19 cellular contexts compared by ENCODE assay signal in the genomic region with DNA sequence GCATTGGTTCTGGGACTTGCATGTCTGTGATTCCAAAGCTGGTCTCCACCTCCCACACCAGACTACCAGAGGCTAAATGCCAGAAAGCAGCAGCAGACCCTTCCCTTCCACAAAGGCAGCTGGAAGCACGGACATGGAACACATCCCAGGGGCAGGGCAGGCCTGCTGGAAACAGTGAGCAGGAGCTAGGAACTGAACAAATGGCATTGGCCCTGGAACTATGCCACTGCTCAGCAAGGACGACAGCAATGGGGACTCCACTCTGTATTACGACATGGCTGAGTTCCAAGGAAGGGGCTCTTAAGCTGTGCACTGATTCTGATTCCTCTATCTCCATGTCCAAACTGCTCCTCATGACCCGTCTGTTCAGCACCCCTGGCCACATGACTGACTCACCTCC.
DNase-seq lines count a peak whose midpoint lies in the region; ATAC-seq and TF ChIP-seq lines count a peak whose summit lies in the region.
"Had no signal": no experiment of that assay in that cellular context is flagged by ENCODE, and none has a peak within 500 bp of the region (broad histone marks: within the 10 kb centered on the region; RNA-seq: fewer than 3 reads in every experiment).

No MANE protein-coding gene starts in this region.

- peaks cover 4 to 11% of the 10 kb centered on the region in 2 donors for H3K36me3 Mint-ChIP-seq in activated naive CD4-positive, alpha-beta T cell treated with anti-CD3 and anti-CD28 coated beads, Interleukin-2, amount 50 U/mL, for 72 hours
- peaks cover 90% of the 10 kb centered on the region for H3K36me3 Mint-ChIP-seq in stimulated activated effector memory CD8-positive, alpha-beta T cell treated with anti-CD3 and anti-CD28 coated beads, Interleukin-12 subunit alpha, Interleukin-12 subunit beta, amount 100 ng/mL, for 72 hours

- H2AFZ ChIP-seq in fibroblast of lung (ENCODE audit: low read length): no peak overlapping the region

- no peaks in the 10 kb centered on the region for H3K9me3 ChIP-seq in fibroblast of lung (ENCODE audit: control insufficient read depth, insufficient read depth, low read depth, low read length)
- H3K9me3 ChIP-seq: ovary, upper lobe of left lung had no signal

- no peak for ATAC-seq in activated naive CD4-positive, alpha-beta T cell treated with anti-CD3 and anti-CD28 coated beads, Interleukin-2, amount 50 U/mL, for 72 hours
- ATAC-seq in stimulated activated effector memory CD8-positive, alpha-beta T cell treated with anti-CD3 and anti-CD28 coated beads, Interleukin-12 subunit alpha, Interleukin-12 subunit beta, amount 100 ng/mL, for 72 hours: no peak
- ATAC-seq in GM18858 (IDR thresholded peaks at IDR 0.05; ENCODE audit: unreplicated experiment): no peak
- ATAC-seq: stimulated activated naive B cell treated with anti-CD40 and anti-IgM and Interleukin-4, amounts not matched to agents 10 μg/mL and 1 μg/mL and 100 μg/mL, for 72 hours had no signal

- DNase-seq in activated naive CD4-positive, alpha-beta T cell treated with anti-CD3 and anti-CD28 coated beads, Interleukin-2, amount 50 U/mL, for 72 hours (ENCODE audit: low spot score in 2 of 2): no peak
- no peak for DNase-seq in activated naive CD4-positive, alpha-beta T cell (lab: John Stamatoyannopoulos, UW)
- DNase-seq in NCI-H2029 treated with DMSO at 0.1 percent for 48 hours (lab: John Stamatoyannopoulos, UW) (peak; percentile 32), fibroblast of lung (ENCODE audit: low read depth in 2 of 2) (peak in 1 of 2 donors; percentile 35), NCI-H82 treated with DMSO at 0.1 percent for 48 hours (lab: John Stamatoyannopoulos, UW; ENCODE audit: unreplicated experiment) (no peak), amniotic stem cell (lab: John Stamatoyannopoulos, UW) (no peak)
- DNase-seq in stimulated activated effector memory CD8-positive, alpha-beta T cell treated with anti-CD3 and anti-CD28 coated beads, Interleukin-12 subunit alpha, Interleukin-12 subunit beta, amount 100 ng/mL, for 72 hours (ENCODE audit: low spot score in 2 of 2): no peak
- DNase-seq: ACHN; activated CD4-positive, alpha-beta T cell treated with anti-CD3 and anti-CD28 coated beads for 1 hour; activated effector memory CD4-positive, alpha-beta T cell treated with anti-CD3 and anti-CD28 coated beads, Interleukin-2, amount 50 U/mL, for 16 hours; KBM-7; left colon; NCI-H1105 treated with DMSO at 0.1 percent for 48 hours; ovary; stimulated activated naive B cell treated with anti-CD40 and anti-IgM and Interleukin-4, amounts not matched to agents 10 μg/mL and 1 μg/mL and 100 μg/mL, for 72 hours; upper lobe of left lung had no signal

- peaks cover 19% of the 10 kb centered on the region for H3K36me3 ChIP-seq in fibroblast of lung (ENCODE audit: control insufficient read depth, insufficient read depth, low read length)
- H3K36me3 ChIP-seq: ovary had no signal

- no peaks in the 10 kb centered on the region for H3K9me3 Mint-ChIP-seq in activated naive CD4-positive, alpha-beta T cell treated with anti-CD3 and anti-CD28 coated beads, Interleukin-2, amount 50 U/mL, for 72 hours
- no peaks in the 10 kb centered on the region for H3K9me3 Mint-ChIP-seq in stimulated activated effector memory CD8-positive, alpha-beta T cell treated with anti-CD3 and anti-CD28 coated beads, Interleukin-12 subunit alpha, Interleukin-12 subunit beta, amount 100 ng/mL, for 72 hours
- H3K9me3 Mint-ChIP-seq: stimulated activated naive B cell treated with anti-CD40 and anti-IgM and Interleukin-4, amounts not matched to agents 10 μg/mL and 1 μg/mL and 100 μg/mL, for 72 hours; T-helper 2 cell treated with Interferon-gamma antibody and Interleukin-4, amounts not matched to agents 5 μg/mL and 100 μg/mL, for 36 hours had no signal

- H3K27me3 ChIP-seq in fibroblast of lung (ENCODE audit: control insufficient read depth, insufficient read depth, low read length): no peaks in the 10 kb centered on the region
- H3K27me3 ChIP-seq: ovary, upper lobe of left lung had no signal

- no peak for TF ChIP-seq CTCF in fibroblast of lung (conservative IDR thresholded peaks at IDR 0.05 in 1 of 2, IDR thresholded peaks at IDR 0.05 in 1 of 2; ENCODE audit: low read depth in 1 of 2, low read length in 2 of 2)

- no peak overlapping the region for H3K4me3 ChIP-seq in fibroblast of lung (replicated peaks in 1 of 4; ENCODE audit: control extremely low read depth in 1 of 4, insufficient read depth in 1 of 4, low read depth in 3 of 4, low read length in 4 of 4)
- H3K4me3 ChIP-seq: ovary, upper lobe of left lung had no signal

- H4K20me1 ChIP-seq in fibroblast of lung (ENCODE audit: control insufficient read depth, extremely low read depth, insufficient read depth, low read length): no peaks in the 10 kb centered on the region

- peaks cover 18% of the 10 kb centered on the region for H3K4me1 ChIP-seq in fibroblast of lung (ENCODE audit: control insufficient read depth, extremely low read depth, insufficient read depth, low read length)

- H3K27ac ChIP-seq in fibroblast of lung (ENCODE audit: insufficient read depth, low read length): peak overlapping the region; percentile 42
- H3K27ac ChIP-seq: HL-60, ovary, upper lobe of left lung had no signal

- peaks cover 6% of the 10 kb centered on the region for H3K4me1 Mint-ChIP-seq in stimulated activated effector memory CD8-positive, alpha-beta T cell treated with anti-CD3 and anti-CD28 coated beads, Interleukin-12 subunit alpha, Interleukin-12 subunit beta, amount 100 ng/mL, for 72 hours

- no peak overlapping the region for H3K4me2 ChIP-seq in fibroblast of lung (ENCODE audit: extremely low read depth, insufficient read depth, low read length)

- H3K27ac Mint-ChIP-seq in activated naive CD4-positive, alpha-beta T cell treated with anti-CD3 and anti-CD28 coated beads, Interleukin-2, amount 50 U/mL, for 72 hours: peak overlapping the region; percentile 47 to 75
- H3K27ac Mint-ChIP-seq in stimulated activated effector memory CD8-positive, alpha-beta T cell treated with anti-CD3 and anti-CD28 coated beads, Interleukin-12 subunit alpha, Interleukin-12 subunit beta, amount 100 ng/mL, for 72 hours: peak overlapping the region; percentile 34
- H3K27ac Mint-ChIP-seq: stimulated activated naive B cell treated with anti-CD40 and anti-IgM and Interleukin-4, amounts not matched to agents 10 μg/mL and 1 μg/mL and 100 μg/mL, for 72 hours; T-helper 2 cell treated with Interferon-gamma antibody and Interleukin-4, amounts not matched to agents 5 μg/mL and 100 μg/mL, for 36 hours had no signal

- H3K4me3 Mint-ChIP-seq in stimulated activated effector memory CD8-positive, alpha-beta T cell treated with anti-CD3 and anti-CD28 coated beads, Interleukin-12 subunit alpha, Interleukin-12 subunit beta, amount 100 ng/mL, for 72 hours: no peak overlapping the region
- H3K4me3 Mint-ChIP-seq: stimulated activated naive B cell treated with anti-CD40 and anti-IgM and Interleukin-4, amounts not matched to agents 10 μg/mL and 1 μg/mL and 100 μg/mL, for 72 hours; T-helper 2 cell treated with Interferon-gamma antibody and Interleukin-4, amounts not matched to agents 5 μg/mL and 100 μg/mL, for 36 hours had no signal

- H3K9ac ChIP-seq in fibroblast of lung (ENCODE audit: insufficient read depth, low read length): no peak overlapping the region

- H3K79me2 ChIP-seq in fibroblast of lung (ENCODE audit: control insufficient read depth, insufficient read depth, low read length): no peaks in the 10 kb centered on the region
